16 cellular contexts compared by ENCODE assay signal in genomic region chr3:105951043-105951442, GRCh38.
DNase-seq lines count a peak whose midpoint lies in the region; ATAC-seq and TF ChIP-seq lines count a peak whose summit lies in the region.
"Had no signal": no experiment of that assay in that cellular context is flagged by ENCODE, and none has a peak within 500 bp of the region (broad histone marks: within the 10 kb centered on the region; RNA-seq: fewer than 3 reads in every experiment).

No MANE protein-coding gene starts in this region.

- H3K4me1 ChIP-seq in mammary epithelial cell (ENCODE audit: insufficient read depth, low read length) (no peaks in the 10 kb centered on the region), smooth muscle cell (ENCODE audit: low read depth) (peaks cover 12% of the 10 kb centered on the region), prostate gland (replicated peaks) (no peaks in the 10 kb centered on the region)

- peaks cover 6% of the 10 kb centered on the region for H3F3A ChIP-seq in smooth muscle cell (ENCODE audit: low read depth)

- H3K27me3 Mint-ChIP-seq in MCF 10A (ENCODE audit: insufficient read depth, unreplicated experiment) (no peaks in the 10 kb centered on the region), mesothelial cell of epicardium (ENCODE audit: low read depth) (no peaks in the 10 kb centered on the region)

- H3K4me2 ChIP-seq in mammary epithelial cell (ENCODE audit: insufficient read depth, low read depth, low read length) (no peak overlapping the region), smooth muscle cell (peak overlapping the region; percentile 15)

- in situ Hi-C loops in mammary epithelial cell (cut with MboI; ENCODE audit: low sequenced_read_pairs in 2 of 2), result no loop called here

- 92% methylated on average over 2 of the region's 2 CpGs for WGBS in mammary epithelial cell (ENCODE audit: low coverage, missing lambda C conversion rate)
- 15% methylated on average over 2 of the region's 2 CpGs for WGBS in smooth muscle cell (ENCODE audit: low lambda C conversion rate)
- 39% methylated on average over 2 of the region's 2 CpGs for WGBS in prostate gland

- H3K9me3 ChIP-seq in mammary epithelial cell (replicated peaks; ENCODE audit: insufficient read depth, low read length), result no peaks in the 10 kb centered on the region
- no peaks in the 10 kb centered on the region for H3K9me3 ChIP-seq in smooth muscle cell (replicated peaks; ENCODE audit: low read depth)
- no peaks in the 10 kb centered on the region for H3K9me3 ChIP-seq in prostate gland

- no peak for DNase-seq in mammary epithelial cell
- DNase-seq in MCF 10A (ENCODE audit: unreplicated experiment), result no peak
- DNase-seq in coronary artery (ENCODE audit: low spot score), result no peak
- no peak for DNase-seq in mesothelial cell of epicardium (ENCODE audit: low spot score in 2 of 2, unreplicated experiment in 2 of 2)
- DNase-seq in smooth muscle cell (lab: John Stamatoyannopoulos, UW; ENCODE audit: unreplicated experiment), result no peak
- DNase-seq in prostate gland (ENCODE audit: low spot score), result no peak
- DNase-seq: 8988T, DMS79 treated with DMSO at 0.1 percent for 48 hours, NCI-H1092 treated with DMSO at 0.1 percent for 48 hours, NCI-H748 treated with DMSO at 0.1 percent for 48 hours, OCI-M1, SIG-M5 had no signal

- H4K20me1 ChIP-seq in mammary epithelial cell (ENCODE audit: insufficient read depth, low read length) (no peaks in the 10 kb centered on the region), smooth muscle cell (ENCODE audit: low read depth) (no peaks in the 10 kb centered on the region)

- intact Hi-C loops in mammary epithelial cell (cut with micrococcal nuclease) (no loop called here), MCF 10A (cut with micrococcal nuclease) (no loop called here), prostate gland (cut with DNase I) (no loop called here)

- H3K4me1 Mint-ChIP-seq in MCF 10A (ENCODE audit: insufficient read depth, unreplicated experiment), result no peaks in the 10 kb centered on the region
- H3K4me1 Mint-ChIP-seq in mesothelial cell of epicardium, result peaks cover 59% of the 10 kb centered on the region
- H3K4me1 Mint-ChIP-seq: CD14-positive monocyte had no signal

- CTCF ChIA-PET in mammary epithelial cell (lab: Charles Lee; ENCODE audit: low non-redundant PET), result no interaction called here
- CTCF ChIA-PET in MCF 10A (lab: Yijun Ruan, JAX), result interaction anchor here (1.0 kb wide), 1 partner anchor 11 kb away, joined by 3 read pairs; no protein-coding TSS in a partner anchor

- H3K27ac ChIP-seq in mammary epithelial cell (ENCODE audit: insufficient read depth, low read depth, low read length) (no peak overlapping the region), coronary artery (peak overlapping the region; percentile 3 to 19), smooth muscle cell (ENCODE audit: low read depth) (peak overlapping the region; percentile 42), prostate gland (no peak overlapping the region)

- no peak overlapping the region for H3K27ac Mint-ChIP-seq in MCF 10A (ENCODE audit: low read depth, unreplicated experiment)
- H3K27ac Mint-ChIP-seq in mesothelial cell of epicardium, result peak overlapping the region; percentile 89
- H3K27ac Mint-ChIP-seq: CD14-positive monocyte had no signal

- BruUV-seq in mammary epithelial cell (replicated peaks; lab: Mats Ljungman, UMichigan) (no TSS peak), MCF 10A (replicated peaks; lab: Mats Ljungman, UMichigan) (no TSS peak)

- no peaks in the 10 kb centered on the region for H3K36me3 ChIP-seq in mammary epithelial cell (ENCODE audit: insufficient read depth, low read length)
- H3K36me3 ChIP-seq in smooth muscle cell (ENCODE audit: low read depth), result no peaks in the 10 kb centered on the region
- no peaks in the 10 kb centered on the region for H3K36me3 ChIP-seq in prostate gland

- H2AFZ ChIP-seq in mammary epithelial cell (ENCODE audit: low read depth, low read length), result peak overlapping the region; percentile 50
- H2AFZ ChIP-seq in smooth muscle cell (ENCODE audit: low read depth), result peak overlapping the region; percentile 79

- ATAC-seq in HG02938 (IDR thresholded peaks at IDR 0.05; ENCODE audit: unreplicated experiment) (no peak), HG03139 (IDR thresholded peaks at IDR 0.05; ENCODE audit: unreplicated experiment) (no peak)
- ATAC-seq: HCT116 had no signal

- TF ChIP-seq CTCF in mammary epithelial cell (conservative IDR thresholded peaks at IDR 0.05 in 1 of 2, IDR thresholded peaks at IDR 0.05 in 1 of 2; ENCODE audit: extremely low read depth in 1 of 2, insufficient read depth in 1 of 2, low read depth in 1 of 2, low read length in 2 of 2), result no peak
- no peak for TF ChIP-seq CTCF in MCF 10A (IDR thresholded peaks at IDR 0.05; ENCODE audit: unreplicated experiment)
- no peak for TF ChIP-seq CTCF in coronary artery (IDR thresholded peaks at IDR 0.05)
- no peak for TF ChIP-seq CTCF in mesothelial cell of epicardium (IDR thresholded peaks at IDR 0.05; ENCODE audit: unreplicated experiment)
- no peak for TF ChIP-seq CTCF in smooth muscle cell (IDR thresholded peaks at IDR 0.05; ENCODE audit: borderline replicate concordance, insufficient read depth, poor library complexity, severe bottlenecking)
- TF ChIP-seq CTCF in prostate gland (IDR thresholded peaks at IDR 0.05), result no peak

- H3K9ac ChIP-seq in mammary epithelial cell (ENCODE audit: insufficient read depth, low read length) (no peak overlapping the region), smooth muscle cell (ENCODE audit: low read depth) (no peak overlapping the region)

- H3K4me3 ChIP-seq in mammary epithelial cell (replicated peaks in 1 of 3; ENCODE audit: insufficient read depth in 1 of 3, low read depth in 2 of 3, low read length in 3 of 3), result no peak overlapping the region
- no peak overlapping the region for H3K4me3 ChIP-seq in coronary artery
- no peak overlapping the region for H3K4me3 ChIP-seq in smooth muscle cell
- H3K4me3 ChIP-seq in prostate gland, result no peak overlapping the region

- H3K4me3 Mint-ChIP-seq in MCF 10A (ENCODE audit: unreplicated experiment), result no peak overlapping the region
- no peak overlapping the region for H3K4me3 Mint-ChIP-seq in mesothelial cell of epicardium
- H3K4me3 Mint-ChIP-seq: CD14-positive monocyte had no signal

- POLR2A ChIA-PET in MCF 10A (lab: Yijun Ruan, JAX), result interaction anchor here (1.1 kb wide), 1 partner anchor 9 kb away, joined by 6 read pairs; no protein-coding TSS in a partner anchor

- H3K36me3 Mint-ChIP-seq in MCF 10A (ENCODE audit: insufficient read depth, unreplicated experiment) (no peaks in the 10 kb centered on the region), mesothelial cell of epicardium (no peaks in the 10 kb centered on the region)
- H3K36me3 Mint-ChIP-seq: CD14-positive monocyte had no signal

- dilution Hi-C loops in mammary epithelial cell (cut with HindIII; ENCODE audit: low sequenced_read_pairs), result no loop called here

- H3K9me3 Mint-ChIP-seq in MCF 10A (ENCODE audit: unreplicated experiment) (no peaks in the 10 kb centered on the region), mesothelial cell of epicardium (peaks cover 4% of the 10 kb centered on the region)

- no peak for TF ChIP-seq POLR2A in prostate gland (IDR thresholded peaks at IDR 0.05)

- H3K27me3 ChIP-seq in mammary epithelial cell (ENCODE audit: insufficient read depth, low read length) (no peaks in the 10 kb centered on the region), smooth muscle cell (ENCODE audit: low read depth) (no peaks in the 10 kb centered on the region), prostate gland (replicated peaks; ENCODE audit: insufficient read depth) (no peaks in the 10 kb centered on the region)

- H3K79me2 ChIP-seq in mammary epithelial cell (ENCODE audit: insufficient read depth, low read length) (no peaks in the 10 kb centered on the region), smooth muscle cell (ENCODE audit: low read depth) (no peaks in the 10 kb centered on the region)

Comparison
In these comparisons a context has a peak if more than half of its experiments do, and no peak if none do; other contexts are left out.
1. H3K27ac ChIP-seq: peak in coronary artery (2 of 2) and smooth muscle cell (single experiment); none in mammary epithelial cell (single experiment) and prostate gland (0 of 2).